ENCODE assay signal across 1 cellular context in the genomic region with DNA sequence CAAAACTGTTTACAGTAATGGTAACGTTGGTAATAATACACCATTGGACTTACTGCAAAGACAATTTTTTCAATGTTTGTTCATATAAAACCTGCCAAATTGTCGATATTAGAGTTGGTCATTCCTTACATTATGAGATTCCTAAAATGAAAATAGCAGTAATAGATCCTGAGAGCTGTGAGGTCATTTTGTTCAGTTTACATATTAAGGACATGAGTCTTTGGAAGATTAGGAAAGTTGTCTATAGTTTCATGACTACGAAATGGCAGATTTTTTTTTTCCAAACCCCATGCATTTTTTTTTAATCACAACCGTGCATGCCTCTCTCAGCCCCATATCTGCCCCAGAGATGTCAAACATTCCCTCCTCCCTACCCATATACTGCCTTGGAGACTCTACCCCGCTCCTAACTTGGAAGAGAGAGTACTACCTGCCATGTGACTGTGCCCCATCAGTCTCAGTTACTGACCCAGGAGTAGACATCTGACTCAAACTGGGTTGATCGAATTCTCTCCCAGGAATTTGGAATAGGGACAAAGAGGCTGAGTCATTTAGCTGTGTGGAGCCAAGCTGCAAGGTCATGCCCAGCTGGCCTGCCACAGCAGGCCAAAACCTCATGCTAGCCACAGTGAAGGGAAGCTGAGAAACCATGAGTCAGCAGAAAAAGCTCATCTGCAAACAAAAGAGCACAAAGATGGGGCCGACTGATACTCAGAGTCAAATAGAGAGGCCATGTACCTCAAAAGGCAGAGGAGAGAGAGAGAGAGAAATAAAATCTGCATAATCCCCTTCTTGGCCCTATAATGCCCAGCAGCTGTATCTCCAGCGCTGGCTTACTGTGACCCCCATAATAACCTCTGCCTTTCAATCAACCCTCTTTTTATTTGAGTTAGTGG.
TF ChIP-seq lines count a peak whose summit lies in the region.

No MANE protein-coding gene starts in this region.

TF ChIP-seq in K562, 482 proteins besides CTCF, POLR2A, EP300 and RAD21 (continued from another document and continues in another):
- TF ChIP-seq, protein P1, sequence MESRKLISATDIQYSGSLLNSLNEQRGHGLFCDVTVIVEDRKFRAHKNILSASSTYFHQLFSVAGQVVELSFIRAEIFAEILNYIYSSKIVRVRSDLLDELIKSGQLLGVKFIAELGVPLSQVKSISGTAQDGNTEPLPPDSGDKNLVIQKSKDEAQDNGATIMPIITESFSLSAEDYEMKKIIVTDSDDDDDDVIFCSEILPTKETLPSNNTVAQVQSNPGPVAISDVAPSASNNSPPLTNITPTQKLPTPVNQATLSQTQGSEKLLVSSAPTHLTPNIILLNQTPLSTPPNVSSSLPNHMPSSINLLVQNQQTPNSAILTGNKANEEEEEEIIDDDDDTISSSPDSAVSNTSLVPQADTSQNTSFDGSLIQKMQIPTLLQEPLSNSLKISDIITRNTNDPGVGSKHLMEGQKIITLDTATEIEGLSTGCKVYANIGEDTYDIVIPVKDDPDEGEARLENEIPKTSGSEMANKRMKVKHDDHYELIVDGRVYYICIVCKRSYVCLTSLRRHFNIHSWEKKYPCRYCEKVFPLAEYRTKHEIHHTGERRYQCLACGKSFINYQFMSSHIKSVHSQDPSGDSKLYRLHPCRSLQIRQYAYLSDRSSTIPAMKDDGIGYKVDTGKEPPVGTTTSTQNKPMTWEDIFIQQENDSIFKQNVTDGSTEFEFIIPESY (CRISPR knock-in tag; IDR thresholded peaks at IDR 0.05), result no peak
- no peak for TF ChIP-seq EWSR1 (IDR thresholded peaks at IDR 0.05; ENCODE audit: borderline replicate concordance, low read depth, partially characterized antibody)
- no peak for TF ChIP-seq ZNF830 (CRISPR knock-in tag; IDR thresholded peaks at IDR 0.05)
- TF ChIP-seq SRSF1 (IDR thresholded peaks at IDR 0.05; ENCODE audit: low read depth, low read length), result no peak
- TF ChIP-seq AFF4 (CRISPR knock-in tag; IDR thresholded peaks at IDR 0.05), result no peak
- TF ChIP-seq SRF (CRISPR knock-in tag; IDR thresholded peaks at IDR 0.05), result no peak; a peak in 1 of 4 replicates
- TF ChIP-seq, protein P2, sequence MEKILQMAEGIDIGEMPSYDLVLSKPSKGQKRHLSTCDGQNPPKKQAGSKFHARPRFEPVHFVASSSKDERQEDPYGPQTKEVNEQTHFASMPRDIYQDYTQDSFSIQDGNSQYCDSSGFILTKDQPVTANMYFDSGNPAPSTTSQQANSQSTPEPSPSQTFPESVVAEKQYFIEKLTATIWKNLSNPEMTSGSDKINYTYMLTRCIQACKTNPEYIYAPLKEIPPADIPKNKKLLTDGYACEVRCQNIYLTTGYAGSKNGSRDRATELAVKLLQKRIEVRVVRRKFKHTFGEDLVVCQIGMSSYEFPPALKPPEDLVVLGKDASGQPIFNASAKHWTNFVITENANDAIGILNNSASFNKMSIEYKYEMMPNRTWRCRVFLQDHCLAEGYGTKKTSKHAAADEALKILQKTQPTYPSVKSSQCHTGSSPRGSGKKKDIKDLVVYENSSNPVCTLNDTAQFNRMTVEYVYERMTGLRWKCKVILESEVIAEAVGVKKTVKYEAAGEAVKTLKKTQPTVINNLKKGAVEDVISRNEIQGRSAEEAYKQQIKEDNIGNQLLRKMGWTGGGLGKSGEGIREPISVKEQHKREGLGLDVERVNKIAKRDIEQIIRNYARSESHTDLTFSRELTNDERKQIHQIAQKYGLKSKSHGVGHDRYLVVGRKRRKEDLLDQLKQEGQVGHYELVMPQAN (IDR thresholded peaks at IDR 0.05; ENCODE audit: borderline replicate concordance), result no peak
- 0 out of 2 replicates have a peak, but pooled peaks have one; percentile 59 for TF ChIP-seq ZNF212 (CRISPR knock-in tag; IDR thresholded peaks at IDR 0.05)
- peak; percentile 65; the same call in 1 of the 2 replicates for TF ChIP-seq ZBTB17 (CRISPR knock-in tag; IDR thresholded peaks at IDR 0.05)
- TF ChIP-seq, protein P3, sequence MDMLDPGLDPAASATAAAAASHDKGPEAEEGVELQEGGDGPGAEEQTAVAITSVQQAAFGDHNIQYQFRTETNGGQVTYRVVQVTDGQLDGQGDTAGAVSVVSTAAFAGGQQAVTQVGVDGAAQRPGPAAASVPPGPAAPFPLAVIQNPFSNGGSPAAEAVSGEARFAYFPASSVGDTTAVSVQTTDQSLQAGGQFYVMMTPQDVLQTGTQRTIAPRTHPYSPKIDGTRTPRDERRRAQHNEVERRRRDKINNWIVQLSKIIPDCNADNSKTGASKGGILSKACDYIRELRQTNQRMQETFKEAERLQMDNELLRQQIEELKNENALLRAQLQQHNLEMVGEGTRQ (CRISPR knock-in tag; IDR thresholded peaks at IDR 0.05), result no peak
- peak; percentile 64 for TF ChIP-seq NR2C1 (IDR thresholded peaks at IDR 0.05)
- peak; percentile 79 for TF ChIP-seq NR2C1 (tag; IDR thresholded peaks at IDR 0.05)
- TF ChIP-seq RFX1 (IDR thresholded peaks at IDR 0.05), result no peak
- TF ChIP-seq ZBTB49 (CRISPR knock-in tag; IDR thresholded peaks at IDR 0.05; ENCODE audit: borderline replicate concordance), result no peak
- TF ChIP-seq SREBF2 (CRISPR knock-in tag; IDR thresholded peaks at IDR 0.05), result no peak
- TF ChIP-seq MCM7 (IDR thresholded peaks at IDR 0.05), result no peak
- TF ChIP-seq CREB1 (IDR thresholded peaks at IDR 0.05), result no peak
- no peak for TF ChIP-seq CREB1 (CRISPR knock-in tag; IDR thresholded peaks at IDR 0.05)
- peak; percentile 67 for TF ChIP-seq MEF2D (tag; conservative IDR thresholded peaks at IDR 0.05; ENCODE audit: low read depth)
- TF ChIP-seq TARDBP (IDR thresholded peaks at IDR 0.05), result no peak
- no peak for TF ChIP-seq MYBL2 (IDR thresholded peaks at IDR 0.05; ENCODE audit: low read depth)
- no peak for TF ChIP-seq MYBL2 (CRISPR knock-in tag; IDR thresholded peaks at IDR 0.05; ENCODE audit: borderline replicate concordance)
- TF ChIP-seq ZNF174 (CRISPR knock-in tag; IDR thresholded peaks at IDR 0.05), result no peak
- no peak for TF ChIP-seq FOXK1 (CRISPR knock-in tag; IDR thresholded peaks at IDR 0.05; ENCODE audit: borderline replicate concordance)
- no peak for TF ChIP-seq BRF2 (IDR thresholded peaks at IDR 0.05; ENCODE audit: borderline replicate concordance, insufficient read depth, insufficient read length)
- TF ChIP-seq EHMT2 (IDR thresholded peaks at IDR 0.05), result peak; percentile 64; the same call in 1 of the 2 replicates
- TF ChIP-seq BCLAF1 (IDR thresholded peaks at IDR 0.05; ENCODE audit: borderline replicate concordance in 1 of 2, control insufficient read depth in 1 of 2, low read depth in 2 of 2, low read length in 1 of 2), result no peak
- TF ChIP-seq CHD4 (IDR thresholded peaks at IDR 0.05; ENCODE audit: insufficient read depth, insufficient replicate concordance, low read depth, low read length, poor library complexity, severe bottlenecking), result peak; percentile 46
- TF ChIP-seq ZNF518B (CRISPR knock-in tag; IDR thresholded peaks at IDR 0.05), result no peak
- peak; percentile 82 for TF ChIP-seq CREB3 (tag; conservative IDR thresholded peaks at IDR 0.05; ENCODE audit: low read depth)
- no peak for TF ChIP-seq ARHGAP35 (IDR thresholded peaks at IDR 0.05; ENCODE audit: partially characterized antibody)
- TF ChIP-seq YBX1 (IDR thresholded peaks at IDR 0.05), result no peak
